24 cellular contexts compared by ENCODE assay signal in the genomic region with DNA sequence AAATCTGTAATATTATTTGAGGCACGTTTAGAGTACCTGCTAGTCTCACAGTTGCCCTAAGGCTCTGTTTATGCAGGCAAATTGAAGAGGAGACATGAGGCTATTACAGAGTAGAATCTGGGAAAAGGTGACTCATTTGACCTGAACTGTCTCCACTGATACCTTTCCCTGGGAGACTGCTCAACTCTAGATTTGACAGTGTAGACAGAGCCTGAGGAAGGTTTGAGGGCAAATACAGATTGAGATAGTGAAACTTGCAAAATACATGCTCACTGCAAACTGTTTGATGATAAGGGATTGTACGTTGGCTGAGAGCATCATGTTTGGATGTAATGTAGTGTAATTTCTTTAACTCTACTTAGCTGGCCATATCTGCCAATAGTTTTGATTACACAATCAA.
DNase-seq lines count a peak whose midpoint lies in the region; ATAC-seq and TF ChIP-seq lines count a peak whose summit lies in the region.
"Had no signal": no experiment of that assay in that cellular context is flagged by ENCODE, and none has a peak within 500 bp of the region (broad histone marks: within the 10 kb centered on the region; RNA-seq: fewer than 3 reads in every experiment).

No MANE protein-coding gene starts in this region.

- H3K27ac Mint-ChIP-seq in T-helper 2 cell treated with Interferon-gamma antibody and Interleukin-4, amounts not matched to agents 5 μg/mL and 100 μg/mL, for 36 hours = no peak overlapping the region
- H3K27ac Mint-ChIP-seq: CD14-positive monocyte; CD4-positive, alpha-beta T cell; CD8-positive, alpha-beta memory T cell; HFFc6 had no signal

- no peak for DNase-seq in left ventricle myocardium superior
- DNase-seq in Right ventricle myocardium superior = no peak
- peak; percentile 2 for DNase-seq in epithelial cell of esophagus (ENCODE audit: low read depth)
- no peak for DNase-seq in cerebellar cortex (ENCODE audit: low spot score)
- DNase-seq in T-helper 2 cell treated with Interferon-gamma antibody and Interleukin-4, amounts not matched to agents 5 μg/mL and 100 μg/mL, for 36 hours (ENCODE audit: low spot score) = no peak
- DNase-seq: 8988T; ACHN; AML-193; BE2C; CD4-positive, alpha-beta T cell; CD8-positive, alpha-beta memory T cell; DMS 273 treated with DMSO at 0.1 percent for 48 hours; DMS79; EL; GDM1; GOT3; HFFc6 had no signal

- H3K36me3 ChIP-seq in liver (ENCODE audit: control insufficient read depth in 4 of 4, insufficient read depth in 3 of 4, low read depth in 1 of 4, low read length in 3 of 4) = no peaks in the 10 kb centered on the region
- H3K36me3 ChIP-seq: BE2C; BLaER1 treated with 17β-estradiol and CSF1 and Interleukin-3, amounts not matched to agents 10 nM and 100 nM; HAP-1 had no signal

- H3K4me1 ChIP-seq in liver (ENCODE audit: control insufficient read depth in 4 of 4, insufficient read depth in 4 of 4, low read length in 3 of 4) = no peaks in the 10 kb centered on the region
- H3K4me1 ChIP-seq: A549; BE2C; BLaER1 treated with 17β-estradiol and CSF1 and Interleukin-3, amounts not matched to agents 10 nM and 100 nM had no signal

- no peak for TF ChIP-seq CTCF in epithelial cell of esophagus (IDR thresholded peaks at IDR 0.05; ENCODE audit: insufficient read depth, low read depth, low read length, missing control alignments)
- no peak for TF ChIP-seq CTCF in liver (IDR thresholded peaks at IDR 0.05; ENCODE audit: low read depth, low read length, missing input control)

- no peak overlapping the region for H3K27ac ChIP-seq in liver (ENCODE audit: low read depth in 1 of 2, low read length in 2 of 2)
- H3K27ac ChIP-seq: A549; BLaER1 treated with 17β-estradiol and CSF1 and Interleukin-3, amounts not matched to agents 10 nM and 100 nM had no signal

- TF ChIP-seq RAD21 in liver (IDR thresholded peaks at IDR 0.05) = no peak

- no peaks in the 10 kb centered on the region for H3K36me3 Mint-ChIP-seq in T-helper 2 cell treated with Interferon-gamma antibody and Interleukin-4, amounts not matched to agents 5 μg/mL and 100 μg/mL, for 36 hours (ENCODE audit: low read depth)
- H3K36me3 Mint-ChIP-seq: CD14-positive monocyte; CD8-positive, alpha-beta memory T cell had no signal

- H3K27me3 Mint-ChIP-seq in T-helper 2 cell treated with Interferon-gamma antibody and Interleukin-4, amounts not matched to agents 5 μg/mL and 100 μg/mL, for 36 hours (ENCODE audit: low read depth) = no peaks in the 10 kb centered on the region
- H3K27me3 Mint-ChIP-seq: CD4-positive, alpha-beta T cell; CD8-positive, alpha-beta memory T cell had no signal

- H3K9me3 Mint-ChIP-seq in T-helper 2 cell treated with Interferon-gamma antibody and Interleukin-4, amounts not matched to agents 5 μg/mL and 100 μg/mL, for 36 hours = peaks cover 40% of the 10 kb centered on the region

- no peaks in the 10 kb centered on the region for H3K27me3 ChIP-seq in liver (ENCODE audit: control insufficient read depth in 4 of 4, insufficient read depth in 4 of 4, low read length in 3 of 4)
- H3K27me3 ChIP-seq: BE2C; BLaER1 treated with 17β-estradiol and CSF1 and Interleukin-3, amounts not matched to agents 10 nM and 100 nM had no signal

- 30% methylated on average over 2 of the region's 2 CpGs for WGBS in liver

- H3K9ac ChIP-seq in liver (ENCODE audit: low read depth in 1 of 2, low read length in 2 of 2) = no peak overlapping the region
- H3K9ac ChIP-seq: BLaER1 treated with 17β-estradiol and CSF1 and Interleukin-3, amounts not matched to agents 10 nM and 100 nM had no signal

- H3K4me3 ChIP-seq in epithelial cell of esophagus (ENCODE audit: low read length) (no peak overlapping the region), liver (ENCODE audit: low read depth in 1 of 3, low read length in 3 of 3) (no peak overlapping the region)
- H3K4me3 ChIP-seq: A549; BLaER1 treated with 17β-estradiol and CSF1 and Interleukin-3, amounts not matched to agents 10 nM and 100 nM; GM12878; HAP-1 had no signal

- no peaks in the 10 kb centered on the region for H3K9me3 ChIP-seq in liver (ENCODE audit: control insufficient read depth in 4 of 4, low read length in 3 of 4)
- H3K9me3 ChIP-seq: A549; BE2C; BLaER1 treated with 17β-estradiol and CSF1 and Interleukin-3, amounts not matched to agents 10 nM and 100 nM; HAP-1 had no signal

- H3K4me3 Mint-ChIP-seq in T-helper 2 cell treated with Interferon-gamma antibody and Interleukin-4, amounts not matched to agents 5 μg/mL and 100 μg/mL, for 36 hours = no peak overlapping the region
- H3K4me3 Mint-ChIP-seq: CD14-positive monocyte; CD4-positive, alpha-beta T cell; CD8-positive, alpha-beta memory T cell; HFFc6 had no signal

- ATAC-seq in left ventricle myocardium superior = peak; percentile 19
- ATAC-seq in Right ventricle myocardium superior (ENCODE audit: poor library complexity) = no peak
- ATAC-seq in GM21737 (IDR thresholded peaks at IDR 0.05; ENCODE audit: unreplicated experiment) = no peak
- ATAC-seq: A549, GM12878 had no signal

- no peaks in the 10 kb centered on the region for H3K4me1 Mint-ChIP-seq in T-helper 2 cell treated with Interferon-gamma antibody and Interleukin-4, amounts not matched to agents 5 μg/mL and 100 μg/mL, for 36 hours (ENCODE audit: low read depth)
- H3K4me1 Mint-ChIP-seq: CD14-positive monocyte; CD8-positive, alpha-beta memory T cell had no signal

- intact Hi-C loops in left ventricle myocardium superior (cut with micrococcal nuclease) = no loop called here
- intact Hi-C loops in Right ventricle myocardium superior (cut with DNase I) = no loop called here

TF ChIP-seq in liver, 16 proteins besides CTCF, POLR2A, EP300 and RAD21:
- TF ChIP-seq NR2F2 (IDR thresholded peaks at IDR 0.05) = no peak
- peak; percentile 20 to 45 for TF ChIP-seq JUND (IDR thresholded peaks at IDR 0.05)
- no peak for TF ChIP-seq EGR1 (IDR thresholded peaks at IDR 0.05; ENCODE audit: low read depth in 2 of 2)
- TF ChIP-seq RXRA (IDR thresholded peaks at IDR 0.05) = no peak
- TF ChIP-seq FOXA1 (IDR thresholded peaks at IDR 0.05) = no peak
- peak in 1 of 2 donors; percentile 20 for TF ChIP-seq HNF4A (conservative IDR thresholded peaks at IDR 0.05)
